ENCODE assay signal across 8 cellular contexts in the genomic region with DNA sequence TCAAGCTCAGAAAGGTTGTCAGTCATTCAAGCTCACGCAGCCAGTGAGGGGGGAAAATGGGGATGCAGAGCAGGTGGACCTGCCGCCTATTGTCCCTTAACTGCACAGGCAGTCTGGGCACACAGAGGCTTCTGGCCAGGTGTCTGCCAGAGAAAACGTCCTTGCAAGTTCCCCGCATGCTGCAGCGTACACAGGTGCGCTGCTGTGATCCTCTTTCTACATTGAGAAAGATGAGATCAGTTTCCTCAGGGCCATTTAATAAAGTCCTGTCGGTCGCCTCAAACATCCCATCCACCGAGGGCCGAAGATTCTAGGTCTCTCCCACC. TPM values are rescaled to one million over a fixed set of nuclear protein-coding genes. Genes with fewer than 3 reads are reported as not detected.
DNase-seq lines count a peak whose midpoint lies in the region; ATAC-seq and TF ChIP-seq lines count a peak whose summit lies in the region.

No MANE protein-coding gene starts in this region.

- no peaks in the 10 kb centered on the region for H3K9me3 ChIP-seq in NT2/D1 (ENCODE audit: insufficient read depth, low read length)
- no peaks in the 10 kb centered on the region for H3K9me3 ChIP-seq in esophagus (ENCODE audit: control insufficient read depth in 2 of 2, insufficient read depth in 1 of 2, low read depth in 1 of 2, low read length in 1 of 2)
- H3K9me3 ChIP-seq in prostate gland = no peaks in the 10 kb centered on the region

- peaks cover 3% of the 10 kb centered on the region for H3K4me1 ChIP-seq in NT2/D1 (ENCODE audit: insufficient read depth, insufficient read length)
- H3K4me1 ChIP-seq in esophagus (ENCODE audit: control insufficient read depth in 2 of 2, insufficient read depth in 2 of 2, low read length in 1 of 2) = peaks cover 0 to 8% of the 10 kb centered on the region in 2 donors
- H3K4me1 ChIP-seq in prostate gland (replicated peaks) = no peaks in the 10 kb centered on the region

- H3K4me3 ChIP-seq in GM12864 (ENCODE audit: low read depth, low read length) (peak overlapping the region; percentile 95), NT2/D1 (ENCODE audit: insufficient read length, low read depth) (peak overlapping the region; percentile 87), esophagus (ENCODE audit: low read depth in 1 of 2, low read length in 2 of 2) (peak overlapping the region; percentile 37 to 44), prostate gland (peak overlapping the region; percentile 55 to 75)

- ATAC-seq in HG02642 (IDR thresholded peaks at IDR 0.05; ENCODE audit: poor library complexity, unreplicated experiment) = no peak
- ATAC-seq in GM18519 (IDR thresholded peaks at IDR 0.05; ENCODE audit: low FRiP score, unreplicated experiment) = no peak

- intact Hi-C loops in prostate gland (cut with DNase I) = loop anchor here (2.0 kb wide), 1 partner anchor 237 kb away; no protein-coding TSS in a partner anchor

- H3K27me3 ChIP-seq in NT2/D1 (ENCODE audit: insufficient read depth, insufficient read length) (no peaks in the 10 kb centered on the region), esophagus (ENCODE audit: control insufficient read depth in 1 of 2, insufficient read depth in 2 of 2, low read length in 2 of 2) (no peaks in the 10 kb centered on the region), prostate gland (replicated peaks; ENCODE audit: insufficient read depth) (no peaks in the 10 kb centered on the region)

- TF ChIP-seq CTCF in GM12864 (IDR thresholded peaks at IDR 0.05; ENCODE audit: low read depth, low read length, missing control alignments) (no peak), prostate gland (IDR thresholded peaks at IDR 0.05) (no peak)

- TF ChIP-seq POLR2A in prostate gland (IDR thresholded peaks at IDR 0.05) = no peak

- H3K27ac ChIP-seq in esophagus (ENCODE audit: low read depth in 2 of 2, low read length in 1 of 2) (peak overlapping the region; percentile 32 to 65), prostate gland (peak overlapping the region in 1 of 2 donors; percentile 59)

- DNase-seq in GM12864 (ENCODE audit: low read depth) = no peak
- no peak for DNase-seq in NT2/D1 (ENCODE audit: low read depth, low spot score)
- DNase-seq in prostate gland (ENCODE audit: low spot score) = peak; percentile 8
- DNase-seq in GOT3 (lab: John Stamatoyannopoulos, UW) = no peak
- no peak for DNase-seq in H4 (ENCODE audit: low spot score)

- peaks cover 27% of the 10 kb centered on the region for H3K36me3 ChIP-seq in NT2/D1 (ENCODE audit: insufficient read depth, insufficient read length, low read length)
- H3K36me3 ChIP-seq in esophagus (ENCODE audit: control insufficient read depth in 2 of 2, insufficient read depth in 2 of 2, low read length in 1 of 2) = no peaks in the 10 kb centered on the region
- no peaks in the 10 kb centered on the region for H3K36me3 ChIP-seq in prostate gland

- H3K9ac ChIP-seq in NT2/D1 (ENCODE audit: insufficient read length, low read depth) = peak overlapping the region; percentile 68

- 2 to 3% methylated on average over 10 of the region's 10 CpGs for WGBS in esophagus, 2 donors
- WGBS in prostate gland = 2% methylated on average over 10 of the region's 10 CpGs

RNA-seq across cellular contexts. Expression of a gene that starts 0.4 kb away (rescaled TPM):
- polyA plus RNA-seq in esophagus = 10 to 100 TPM in 1 of 2 donors, 1 to 10 TPM in 1; 9.8 to 15.3 TPM
- total RNA-seq in prostate gland = 10 to 100 TPM; 13.8 to 14.9 TPM
- total RNA-seq in H4 (2014; rRNA removed; shearing (Covaris generic)) = 11.9 and 13.7 TPM in 2 replicates

Comparison
In these comparisons a context has a peak if more than half of its experiments do, and no peak if none do; other contexts are left out.
1. H3K4me3 ChIP-seq: peak in every context shown above with its lines; median percentile 95 in GM12864; 87 in NT2/D1; 65 in prostate gland; 40 in esophagus.